12 cellular contexts compared by ENCODE assay signal in the genomic region with DNA sequence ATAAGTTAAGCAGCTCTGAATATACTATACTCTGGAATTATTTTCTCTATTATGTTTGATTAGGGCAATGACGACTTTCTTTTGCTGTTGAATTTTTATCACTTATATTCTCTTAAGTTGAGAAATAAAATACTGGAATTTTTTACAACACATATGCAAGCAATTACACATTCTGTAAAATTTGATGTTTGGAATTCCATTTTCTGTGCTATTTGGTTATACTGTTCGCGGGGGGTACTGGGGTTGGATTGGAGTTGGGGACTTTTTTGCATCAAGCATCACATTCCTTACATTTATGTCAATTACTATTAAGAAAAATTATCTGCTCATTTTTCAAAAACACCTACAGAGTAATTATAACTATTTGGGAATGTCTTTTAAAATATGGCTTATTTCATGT. TPM values are rescaled to one million over a fixed set of nuclear protein-coding genes. Genes with fewer than 3 reads are reported as not detected.
A peak's percentile ranks its signal among the peaks of the same experiment; 100 is the strongest.
DNase-seq lines count a peak whose midpoint lies in the region; ATAC-seq and TF ChIP-seq lines count a peak whose summit lies in the region.
"Had no signal": no experiment of that assay in that cellular context is flagged by ENCODE, and none has a peak within 500 bp of the region (broad histone marks: within the 10 kb centered on the region; RNA-seq: fewer than 3 reads in every experiment).

No MANE protein-coding gene starts in this region.

- H3K36me3 ChIP-seq in HUES48 (ENCODE audit: control insufficient read depth, insufficient read depth, low read length) = no peaks in the 10 kb centered on the region
- H3K36me3 ChIP-seq in mesodermal cell (ENCODE audit: control insufficient read depth, insufficient read depth, low read length) = peaks cover 19% of the 10 kb centered on the region
- no peaks in the 10 kb centered on the region for H3K36me3 ChIP-seq in thoracic aorta

- no CpG with 5 or more reads among the region's 3 CpGs for WGBS in mesodermal cell (ENCODE audit: insufficient coverage in 2 of 2), 2 experiments

- TF ChIP-seq CTCF in chondrocyte (IDR thresholded peaks at IDR 0.05) (no peak), thoracic aorta (IDR thresholded peaks at IDR 0.05) (no peak)

- peaks cover 26% of the 10 kb centered on the region for H3K36me3 Mint-ChIP-seq in chondrocyte (ENCODE audit: low read depth)
- no peaks in the 10 kb centered on the region for H3K36me3 Mint-ChIP-seq in activated T-cell treated with anti-CD3 and anti-CD28 coated beads, Interleukin-2, amount 50 U/mL, for 4 hours (ENCODE audit: insufficient read depth)

- peak overlapping the region; percentile 95 for H3K4me3 Mint-ChIP-seq in chondrocyte (ENCODE audit: unreplicated experiment)
- H3K4me3 Mint-ChIP-seq in activated T-cell treated with anti-CD3 and anti-CD28 coated beads, Interleukin-2, amount 50 U/mL, for 4 hours = no peak overlapping the region

- H3K4me3 ChIP-seq in HUES48 (ENCODE audit: low read depth, low read length) (peak overlapping the region; percentile 66), mesodermal cell (ENCODE audit: extremely low read depth, insufficient read depth, low read length, poor library complexity, severe bottlenecking) (peak overlapping the region; percentile 85), thoracic aorta (peak overlapping the region; percentile 84)

- H3K9me3 ChIP-seq in HUES48 (ENCODE audit: control insufficient read depth, insufficient read depth, low read length) (no peaks in the 10 kb centered on the region), mesodermal cell (ENCODE audit: control insufficient read depth, low read length) (no peaks in the 10 kb centered on the region), thoracic aorta (no peaks in the 10 kb centered on the region)

- peaks cover 31% of the 10 kb centered on the region for H3K4me1 ChIP-seq in HUES48 (ENCODE audit: control insufficient read depth, insufficient read depth, low read length)
- peaks cover 7% of the 10 kb centered on the region for H3K4me1 ChIP-seq in mesodermal cell (ENCODE audit: control insufficient read depth, insufficient read depth, low read length, poor library complexity, severe bottlenecking)
- peaks cover 1 to 24% of the 10 kb centered on the region in 2 donors for H3K4me1 ChIP-seq in thoracic aorta (ENCODE audit: control insufficient read depth in 1 of 2, low read depth in 2 of 2)

- DNase-seq in chondrocyte (ENCODE audit: low spot score) (no peak), thoracic aorta (ENCODE audit: low spot score) (no peak), foreskin melanocyte (no peak), NCI-H187 (lab: John Stamatoyannopoulos, UW) (no peak)
- no peak for DNase-seq in activated T-cell treated with anti-CD3 and anti-CD28 coated beads, Interleukin-2, amount 50 U/mL, for 4 hours
- DNase-seq: activated T-cell treated with anti-CD3 and anti-CD28 coated beads for 4 hours, DMS 273 treated with DMSO at 0.1 percent for 48 hours, retina had no signal

- no peaks in the 10 kb centered on the region for H3K27me3 Mint-ChIP-seq in chondrocyte (ENCODE audit: low read depth)
- peaks cover 11% of the 10 kb centered on the region for H3K27me3 Mint-ChIP-seq in activated T-cell treated with anti-CD3 and anti-CD28 coated beads, Interleukin-2, amount 50 U/mL, for 4 hours (ENCODE audit: low read depth)

- no peak overlapping the region for H3K9ac ChIP-seq in HUES48 (ENCODE audit: low read depth, low read length)

- no peaks in the 10 kb centered on the region for H3K9me3 Mint-ChIP-seq in chondrocyte (ENCODE audit: low read depth)
- H3K9me3 Mint-ChIP-seq in activated T-cell treated with anti-CD3 and anti-CD28 coated beads, Interleukin-2, amount 50 U/mL, for 4 hours = no peaks in the 10 kb centered on the region

- H3K27ac ChIP-seq in HUES48 (ENCODE audit: low read depth, low read length) (no peak overlapping the region), mesodermal cell (ENCODE audit: low read depth, low read length, severe bottlenecking) (no peak overlapping the region), thoracic aorta (no peak overlapping the region)

- H3K4me1 Mint-ChIP-seq in chondrocyte (ENCODE audit: low read depth) = peaks cover 40% of the 10 kb centered on the region
- H3K4me1 Mint-ChIP-seq in activated T-cell treated with anti-CD3 and anti-CD28 coated beads, Interleukin-2, amount 50 U/mL, for 4 hours (ENCODE audit: low read depth) = peaks cover 12% of the 10 kb centered on the region

- H3K27me3 ChIP-seq in HUES48 (ENCODE audit: control insufficient read depth, insufficient read depth, low read length) (no peaks in the 10 kb centered on the region), thoracic aorta (replicated peaks; ENCODE audit: insufficient read depth) (no peaks in the 10 kb centered on the region)

- ATAC-seq in thoracic aorta (ENCODE audit: insufficient number of reproducible peaks, low FRiP score, low read depth) (no peak), HG02938 (IDR thresholded peaks at IDR 0.05; ENCODE audit: unreplicated experiment) (no peak)
- ATAC-seq in activated T-cell treated with anti-CD3 and anti-CD28 coated beads, Interleukin-2, amount 50 U/mL, for 4 hours = no peak
- ATAC-seq: esophagus mucosa had no signal

- peak overlapping the region; percentile 98 for H3K27ac Mint-ChIP-seq in chondrocyte (ENCODE audit: unreplicated experiment)

RNA-seq across cellular contexts. Expression of gene COL5A2, which starts 2.1 kb away (rescaled TPM):
- 1,927 to 2,200 TPM (median 1,930 TPM) in 3 replicates for total RNA-seq in chondrocyte
- 240 TPM for polyA plus RNA-seq in mesodermal cell (2013, experiment 1 of 2)
- 213 TPM for polyA plus RNA-seq in mesodermal cell (2013, experiment 2 of 2)
- 100 to 1,000 TPM in 1 of 2 donors, 10 to 100 TPM in 1; 99.4 to 135 TPM for total RNA-seq in thoracic aorta
- 1 to 10 TPM; 2.1 to 9.5 (median 4.4) TPM for total RNA-seq in activated T-cell treated with anti-CD3 and anti-CD28 coated beads, Interleukin-2, amount 50 U/mL, for 4 hours

Comparison
In these comparisons a context has a peak if more than half of its experiments do, and no peak if none do; other contexts are left out.
1. RNA of gene COL5A2, which starts 2.1 kb away (total RNA-seq): 1,927 to 2,200 TPM in chondrocyte; 99.4 to 135 TPM in thoracic aorta and 2.1 to 9.5 TPM in activated T-cell treated with anti-CD3 and anti-CD28 coated beads, Interleukin-2, amount 50 U/mL, for 4 hours; every median in the first group is over 10 times any median in the second.
2. Peak in every context shown above with its lines, with median percentiles within 50 percentile points of each other: H3K4me3 ChIP-seq.